ENCODE assay signal across 9 cellular contexts in genomic region chr17:40490289-40490853, GRCh38. TPM values are rescaled to one million over a fixed set of nuclear protein-coding genes. Genes with fewer than 3 reads are reported as not detected.
A peak's percentile ranks its signal among the peaks of the same experiment; 100 is the strongest.
DNase-seq lines count a peak whose midpoint lies in the region; ATAC-seq and TF ChIP-seq lines count a peak whose summit lies in the region.
"Had no signal": no experiment of that assay in that cellular context is flagged by ENCODE, and none has a peak within 500 bp of the region (broad histone marks: within the 10 kb centered on the region; RNA-seq: fewer than 3 reads in every experiment).

No MANE protein-coding gene starts in this region.

- no peaks in the 10 kb centered on the region for H3K79me2 ChIP-seq in mesendoderm (ENCODE audit: control insufficient read depth, insufficient read depth, low read length)

- H2AK5ac ChIP-seq in mesendoderm (ENCODE audit: low read length) = peak overlapping the region; percentile 99

- intact Hi-C loops in aorta (cut with DNase I) = no loop called here

- H3K27ac ChIP-seq in mesendoderm (ENCODE audit: low read depth, low read length) (peak overlapping the region; percentile 76), aorta (ENCODE audit: low read depth in 1 of 2, low read length in 2 of 2) (no peak overlapping the region), coronary artery (peak overlapping the region in 1 of 2 donors; percentile 65)
- H3K27ac ChIP-seq: 22Rv1 had no signal

- H3K23ac ChIP-seq in mesendoderm (ENCODE audit: low read length) = peak overlapping the region; percentile 90

- peak overlapping the region; percentile 78 for H3K56ac ChIP-seq in mesendoderm (ENCODE audit: low read length)

- H3K27ac Mint-ChIP-seq in chondrocyte (ENCODE audit: unreplicated experiment) = peak overlapping the region; percentile 52

- H4K8ac ChIP-seq in mesendoderm (ENCODE audit: low read depth, low read length) = no peak overlapping the region

- peaks cover 45% of the 10 kb centered on the region for H3K4me1 Mint-ChIP-seq in chondrocyte (ENCODE audit: low read depth)

- H2BK120ac ChIP-seq in mesendoderm (ENCODE audit: low read depth, low read length) = peak overlapping the region; percentile 15

- no peaks in the 10 kb centered on the region for H3K9me3 ChIP-seq in aorta (ENCODE audit: control insufficient read depth, low read length)

- H3K4me2 ChIP-seq in mesendoderm (ENCODE audit: low read length) = no peak overlapping the region

- H2BK15ac ChIP-seq in mesendoderm (replicated peaks; ENCODE audit: low read depth) = no peak overlapping the region

- H3K79me1 ChIP-seq in mesendoderm (ENCODE audit: low read length) = no peaks in the 10 kb centered on the region

- TF ChIP-seq CTCF in chondrocyte (IDR thresholded peaks at IDR 0.05) (no peak), coronary artery (IDR thresholded peaks at IDR 0.05) (no peak)

- peak overlapping the region; percentile 45 for H3K18ac ChIP-seq in mesendoderm (ENCODE audit: low read length)

- no peaks in the 10 kb centered on the region for H3K9me3 Mint-ChIP-seq in chondrocyte (ENCODE audit: low read depth)

- H3K27me3 ChIP-seq in mesendoderm (ENCODE audit: insufficient read depth, low read length, poor library complexity) (no peaks in the 10 kb centered on the region), aorta (ENCODE audit: control insufficient read depth in 1 of 2, insufficient read depth in 2 of 2, low read length in 1 of 2) (no peaks in the 10 kb centered on the region)

- peak overlapping the region; percentile 62 for H4K5ac ChIP-seq in mesendoderm (ENCODE audit: low read length)

- no peaks in the 10 kb centered on the region for H3K36me3 ChIP-seq in mesendoderm (ENCODE audit: control insufficient read depth, insufficient read depth, low read length)
- no peaks in the 10 kb centered on the region for H3K36me3 ChIP-seq in aorta (ENCODE audit: control insufficient read depth in 1 of 2, insufficient read depth in 2 of 2, low read length in 1 of 2)

- H3K27me3 Mint-ChIP-seq in chondrocyte (ENCODE audit: low read depth) = no peaks in the 10 kb centered on the region

- peak overlapping the region; percentile 57 for H3K9ac ChIP-seq in mesendoderm (ENCODE audit: low read length)

- H3K4me3 ChIP-seq in mesendoderm (ENCODE audit: low read length) (no peak overlapping the region), aorta (ENCODE audit: low read length in 2 of 2) (no peak overlapping the region), coronary artery (no peak overlapping the region)

- no peak overlapping the region for H3K4me3 Mint-ChIP-seq in chondrocyte (ENCODE audit: unreplicated experiment)

- peak overlapping the region; percentile 71 for H3K4ac ChIP-seq in mesendoderm (ENCODE audit: low read depth, low read length)

- DNase-seq in DMS53 (lab: John Stamatoyannopoulos, UW) (peak; percentile 14), DMS53 treated with DMSO at 0.1 percent for 48 hours (lab: John Stamatoyannopoulos, UW; ENCODE audit: unreplicated experiment) (no peak), NCI-H82 (lab: John Stamatoyannopoulos, UW) (peak; percentile 95), chondrocyte (ENCODE audit: low spot score) (no peak), mesendoderm (peak; percentile 88), aorta (peak in 1 of 2 donors; percentile 70), coronary artery (ENCODE audit: low spot score) (no peak)

- peak overlapping the region; percentile 93 for H2BK5ac ChIP-seq in mesendoderm (ENCODE audit: low read length)

- no peaks in the 10 kb centered on the region for H3K36me3 Mint-ChIP-seq in chondrocyte (ENCODE audit: low read depth)

- WGBS in mesendoderm (ENCODE audit: extremely low coverage, insufficient coverage, low lambda C conversion rate) = no CpG with 5 or more reads among the region's 5 CpGs
- 72 to 86% methylated on average over 5 of the region's 5 CpGs for WGBS in aorta, 2 donors

- peak; percentile 58 for ATAC-seq in aorta (ENCODE audit: low FRiP score)
- no peak for ATAC-seq in GM18873 (IDR thresholded peaks at IDR 0.05; ENCODE audit: low FRiP score, unreplicated experiment)

- peaks cover 19% of the 10 kb centered on the region for H3K4me1 ChIP-seq in mesendoderm (ENCODE audit: control insufficient read depth, low read depth, low read length)
- H3K4me1 ChIP-seq in aorta (ENCODE audit: control insufficient read depth in 1 of 2, insufficient read depth in 2 of 2, low read length in 2 of 2) = no peaks in the 10 kb centered on the region

RNA-seq across cellular contexts. Expression of gene TNS4, which starts 11.1 kb away (rescaled TPM):
- 0.39 TPM in 1 of 3 replicates, not detected in the others for total RNA-seq in chondrocyte
- 5.7 TPM for polyA plus RNA-seq in mesendoderm (2013, experiment 1 of 2)
- 4.9 TPM for polyA plus RNA-seq in mesendoderm (2013, experiment 2 of 2)
- under 1 TPM in 1 of 2 donors, not detected in 1; 0.39 TPM for total RNA-seq in aorta
- under 1 TPM in 1 of 2 donors, not detected in 1; 0.05 TPM for polyA plus RNA-seq in aorta

RNA-seq across cellular contexts. Expression of gene IGFBP4, which starts 47.1 kb away (rescaled TPM):
- total RNA-seq in chondrocyte (351 to 496 TPM (median 486 TPM) in 3 replicates), aorta (1,000 to 10,000 TPM in 1 of 2 donors, 100 to 1,000 TPM in 1; 799 to 1,001 TPM)
- polyA plus RNA-seq in mesendoderm (2013, experiment 1 of 2) = 39.6 TPM
- polyA plus RNA-seq in mesendoderm (2013, experiment 2 of 2) = 39.0 TPM
- 100 to 1,000 TPM in 1 of 2 donors, 10 to 100 TPM in 1; 99.2 to 457 TPM for polyA plus RNA-seq in aorta

Comparison
In these comparisons a context has a peak if more than half of its experiments do, and no peak if none do; other contexts are left out.
1. DNase-seq: peak in DMS53 (single experiment), NCI-H82 (single experiment) and mesendoderm (single experiment); none in DMS53 treated with DMSO at 0.1 percent for 48 hours (single experiment), chondrocyte (single experiment) and coronary artery (single experiment).